Comparison of ENCODE assay signal across 9 cellular contexts in the genomic region with DNA sequence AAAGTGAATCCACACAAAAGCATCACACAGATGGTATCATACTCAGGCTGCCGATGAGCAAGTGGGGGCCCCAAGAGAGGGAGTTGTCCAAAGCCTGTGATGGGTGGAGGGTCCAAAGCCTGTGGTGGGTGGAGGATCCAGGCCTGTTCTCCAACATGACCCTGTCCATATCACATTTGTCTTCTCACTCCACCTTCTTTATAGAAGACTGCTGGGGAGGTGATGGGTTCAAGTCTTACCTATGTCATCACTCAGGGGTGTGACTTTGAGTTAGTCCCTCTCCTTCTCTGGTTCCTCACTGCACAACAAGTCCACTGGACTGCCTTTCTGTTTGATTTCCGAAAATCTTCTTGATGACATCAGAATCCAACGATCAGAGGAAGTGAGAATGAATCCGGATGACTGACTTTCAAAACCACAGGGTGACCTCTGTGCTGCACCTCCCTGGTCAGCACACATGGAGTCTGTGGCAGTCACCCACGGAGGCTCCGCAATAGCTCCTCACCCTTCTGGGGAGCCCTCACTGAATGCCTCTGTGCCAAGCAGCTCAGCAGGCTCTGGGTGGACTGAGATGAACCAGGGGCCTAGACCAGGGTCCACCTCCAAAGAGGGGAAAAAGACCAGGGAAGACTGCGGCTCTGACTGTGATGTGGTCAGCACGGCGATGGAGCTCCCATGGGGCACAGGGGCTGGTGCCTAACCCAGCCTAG.
DNase-seq lines count a peak whose midpoint lies in the region; ATAC-seq and TF ChIP-seq lines count a peak whose summit lies in the region.
"Had no signal": no experiment of that assay in that cellular context is flagged by ENCODE, and none has a peak within 500 bp of the region (broad histone marks: within the 10 kb centered on the region; RNA-seq: fewer than 3 reads in every experiment).

No MANE protein-coding gene starts in this region.

- H3K27me3 ChIP-seq in thymus (ENCODE audit: control insufficient read depth, insufficient read depth): no peaks in the 10 kb centered on the region
- H3K27me3 ChIP-seq in hepatocyte: no peaks in the 10 kb centered on the region
- H3K27me3 ChIP-seq in neural progenitor cell: no peaks in the 10 kb centered on the region

- H3K79me2 ChIP-seq in hepatocyte (no peaks in the 10 kb centered on the region), neural progenitor cell (ENCODE audit: low read depth) (no peaks in the 10 kb centered on the region)

- no peaks in the 10 kb centered on the region for H3K9me3 Mint-ChIP-seq in neural progenitor cell

- H4K20me1 ChIP-seq in hepatocyte (ENCODE audit: insufficient read depth, poor library complexity, severe bottlenecking): no peaks in the 10 kb centered on the region
- no peaks in the 10 kb centered on the region for H4K20me1 ChIP-seq in neural progenitor cell (ENCODE audit: low read depth)

- in situ Hi-C loops in KBM-7 (cut with MboI; ENCODE audit: low pct_unique_long_range_greater_than_20kb, low sequenced_read_pairs): no loop called here

- H3K27ac ChIP-seq in thymus (ENCODE audit: low read depth): peak overlapping the region; percentile 72
- no peak overlapping the region for H3K27ac ChIP-seq in hepatocyte
- H3K27ac ChIP-seq in neural progenitor cell: no peak overlapping the region
- H3K27ac ChIP-seq: SK-N-MC had no signal

- 79% methylated on average over 9 of the region's 9 CpGs for WGBS in thymus
- 93% methylated on average over 9 of the region's 9 CpGs for WGBS in hepatocyte (ENCODE audit: low lambda C conversion rate, missing lambda C conversion rate)

- no peaks in the 10 kb centered on the region for H3K4me1 Mint-ChIP-seq in neural progenitor cell

- no peak overlapping the region for H3K9ac ChIP-seq in neural progenitor cell

- no peak overlapping the region for H3K27ac Mint-ChIP-seq in neural progenitor cell

- no peak overlapping the region for H3K4me3 Mint-ChIP-seq in neural progenitor cell

- H3K9me2 ChIP-seq in hepatocyte (replicated peaks; ENCODE audit: insufficient read depth): no peaks in the 10 kb centered on the region

- H3K4me2 ChIP-seq in hepatocyte (no peak overlapping the region), neural progenitor cell (no peak overlapping the region)

- DNase-seq in GM12865 (ENCODE audit: low read depth) (peak; percentile 86), KBM-7 (peak; percentile 34), dermis blood vessel endothelial cell (peak; percentile 60), hepatocyte (ENCODE audit: low spot score) (no peak), neural progenitor cell (ENCODE audit: low spot score) (no peak), H4 (ENCODE audit: low spot score) (no peak)

- H3K4me3 ChIP-seq in GM12865 (ENCODE audit: low read depth, low read length): peak overlapping the region; percentile 32
- H3K4me3 ChIP-seq in thymus (ENCODE audit: low read length): no peak overlapping the region
- no peak overlapping the region for H3K4me3 ChIP-seq in hepatocyte
- H3K4me3 ChIP-seq in neural progenitor cell: no peak overlapping the region
- H3K4me3 ChIP-seq: SK-N-MC had no signal

- peaks cover 2% of the 10 kb centered on the region for H3K27me3 Mint-ChIP-seq in neural progenitor cell (ENCODE audit: insufficient read depth, low read depth)

- H3F3A ChIP-seq in neural progenitor cell (ENCODE audit: low read depth): no peaks in the 10 kb centered on the region

- H3K9me3 ChIP-seq in thymus (ENCODE audit: control insufficient read depth) (no peaks in the 10 kb centered on the region), hepatocyte (ENCODE audit: low read depth) (no peaks in the 10 kb centered on the region), neural progenitor cell (ENCODE audit: low read depth) (no peaks in the 10 kb centered on the region)

- H2AFZ ChIP-seq in hepatocyte: no peak overlapping the region
- H2AFZ ChIP-seq in neural progenitor cell (replicated peaks): no peak overlapping the region

- TF ChIP-seq CTCF in GM12865 (IDR thresholded peaks at IDR 0.05; ENCODE audit: insufficient read depth, low read depth, low read length, missing control alignments) (no peak), hepatocyte (IDR thresholded peaks at IDR 0.05; ENCODE audit: poor library complexity) (no peak), neural progenitor cell (IDR thresholded peaks at IDR 0.05) (no peak)

- H3K4me1 ChIP-seq in thymus (ENCODE audit: control insufficient read depth, insufficient read depth, low read length) (peaks cover 41% of the 10 kb centered on the region), hepatocyte (ENCODE audit: insufficient read depth) (no peaks in the 10 kb centered on the region), neural progenitor cell (no peaks in the 10 kb centered on the region)

- H3K36me3 ChIP-seq in thymus (ENCODE audit: control insufficient read depth, insufficient read depth) (no peaks in the 10 kb centered on the region), hepatocyte (replicated peaks; ENCODE audit: insufficient read depth, low read depth) (no peaks in the 10 kb centered on the region), neural progenitor cell (no peaks in the 10 kb centered on the region)

- H3K36me3 Mint-ChIP-seq in neural progenitor cell: no peaks in the 10 kb centered on the region

- peak; percentile 42 for ATAC-seq in GM21447 (IDR thresholded peaks at IDR 0.05; ENCODE audit: unreplicated experiment)

Comparison
In these comparisons a context has a peak if more than half of its experiments do, and no peak if none do; other contexts are left out.
1. DNase-seq: peak in GM12865 (single experiment), KBM-7 (single experiment) and dermis blood vessel endothelial cell (single experiment); none in hepatocyte (single experiment), neural progenitor cell (single experiment) and H4 (single experiment).